Comparison of ENCODE assay signal across 19 cellular contexts in genomic region chr12:33586576-33586975, GRCh38.
"Had no signal": no experiment of that assay in that cellular context is flagged by ENCODE, and none has a peak within 500 bp of the region (broad histone marks: within the 10 kb centered on the region; RNA-seq: fewer than 3 reads in every experiment).

No MANE protein-coding gene starts in this region.

- FAIRE-seq: islet of Langerhans had no signal

- H3K36me3 ChIP-seq: breast epithelium, esophagus squamous epithelium, gastrocnemius medialis, upper lobe of right lung had no signal

- H3K9me3 ChIP-seq: breast epithelium, esophagus squamous epithelium, gastrocnemius medialis, upper lobe of right lung had no signal

- H3K27me3 ChIP-seq: breast epithelium, esophagus squamous epithelium, gastrocnemius medialis, upper lobe of right lung had no signal

- H3K4me1 ChIP-seq: breast epithelium, gastrocnemius medialis, upper lobe of right lung had no signal

- H3K27ac ChIP-seq: breast epithelium, coronary artery, esophagus squamous epithelium, gastrocnemius medialis, upper lobe of right lung had no signal

- H3K4me1 Mint-ChIP-seq: activated T-helper 17 cell treated with anti-CD3 and anti-CD28 coated beads, Interleukin-2, amount 50 U/mL, for 72 hours had no signal

- H3K36me3 Mint-ChIP-seq: activated naive CD4-positive, alpha-beta T cell treated with anti-CD3 and anti-CD28 coated beads, Interleukin-2, amount 50 U/mL, for 72 hours had no signal

- H3K4me3 Mint-ChIP-seq: activated T-cell treated with anti-CD3 and anti-CD28 coated beads, Interleukin-2, amount 50 U/mL, for 24 hours; activated T-helper 17 cell treated with anti-CD3 and anti-CD28 coated beads, Interleukin-2, amount 50 U/mL, for 72 hours; mesothelial cell of epicardium; nephron had no signal

- H3K27me3 Mint-ChIP-seq: activated T-cell treated with anti-CD3 and anti-CD28 coated beads, Interleukin-2, amount 50 U/mL, for 24 hours; activated T-helper 17 cell treated with anti-CD3 and anti-CD28 coated beads, Interleukin-2, amount 50 U/mL, for 72 hours had no signal

- H3K27ac Mint-ChIP-seq: activated naive CD4-positive, alpha-beta T cell treated with anti-CD3 and anti-CD28 coated beads, Interleukin-2, amount 50 U/mL, for 72 hours; activated T-cell treated with anti-CD3 and anti-CD28 coated beads, Interleukin-2, amount 50 U/mL, for 24 hours; activated T-helper 17 cell treated with anti-CD3 and anti-CD28 coated beads, Interleukin-2, amount 50 U/mL, for 72 hours had no signal

- H3K9me3 Mint-ChIP-seq: activated naive CD4-positive, alpha-beta T cell treated with anti-CD3 and anti-CD28 coated beads, Interleukin-2, amount 50 U/mL, for 72 hours; activated T-helper 17 cell treated with anti-CD3 and anti-CD28 coated beads, Interleukin-2, amount 50 U/mL, for 72 hours; nephron had no signal

- DNase-seq: activated CD8-positive, alpha-beta memory T cell treated with anti-CD3 and anti-CD28 coated beads for 24 hours; activated CD8-positive, alpha-beta memory T cell treated with anti-CD3 and anti-CD28 coated beads, Interleukin-2, amount 50 U/mL, for 4 hours; activated T-cell treated with anti-CD3 and anti-CD28 coated beads, Interleukin-2, amount 50 U/mL, for 24 hours; aorta; esophagus squamous epithelium; gastrocnemius medialis; hippocampal formation; left ventricle myocardium superior; nucleus accumbens; stimulated activated CD4-positive, alpha-beta T cell treated with anti-CD3 and anti-CD28 coated beads, Interleukin-4, amount 100 ng/mL, for 24 hours; stimulated activated naive CD4-positive, alpha-beta T cell treated with Interleukin-2 at 50 U/mL for 16 hours; upper lobe of right lung had no signal

- H3K4me3 ChIP-seq: breast epithelium, coronary artery, esophagus squamous epithelium, gastrocnemius medialis, upper lobe of right lung had no signal
